20 cellular contexts compared by ENCODE assay signal in the genomic region with DNA sequence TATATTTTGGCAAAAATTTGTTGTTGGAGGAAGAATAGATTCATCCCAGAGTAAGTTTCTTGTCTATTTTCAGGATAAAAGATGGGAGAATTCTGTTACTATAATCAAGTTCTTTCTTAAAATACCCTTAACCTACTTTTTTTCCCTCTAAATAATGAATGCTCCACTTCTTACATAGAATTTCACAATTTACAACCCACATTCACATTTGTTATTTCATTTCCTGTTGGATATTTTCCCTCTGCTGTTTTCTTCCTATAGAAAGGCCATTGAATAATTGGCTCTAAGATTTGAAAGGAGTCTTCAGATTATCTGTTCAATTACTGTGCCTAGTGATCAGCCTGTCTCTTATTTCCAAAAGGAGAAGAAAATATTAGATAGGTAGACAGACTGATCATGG.
DNase-seq lines count a peak whose midpoint lies in the region; FAIRE-seq and TF ChIP-seq lines count a peak whose summit lies in the region.
"Had no signal": no experiment of that assay in that cellular context is flagged by ENCODE, and none has a peak within 500 bp of the region (broad histone marks: within the 10 kb centered on the region; RNA-seq: fewer than 3 reads in every experiment).

No MANE protein-coding gene starts in this region.

- POLR2A ChIA-PET in A673 (lab: Charles Lee; ENCODE audit: low non-redundant PET): no interaction called here

- no peak for TF ChIP-seq CTCF in A673 (conservative IDR thresholded peaks at IDR 0.05; ENCODE audit: low read depth, low read length)
- no peak for TF ChIP-seq CTCF in D721Med (IDR thresholded peaks at IDR 0.05; ENCODE audit: insufficient read depth, missing control alignments)
- TF ChIP-seq CTCF in astrocyte (IDR thresholded peaks at IDR 0.05; ENCODE audit: insufficient read depth, low read depth, low read length): no peak
- no peak for TF ChIP-seq CTCF in fibroblast of mammary gland (conservative IDR thresholded peaks at IDR 0.05; ENCODE audit: control insufficient read depth, insufficient read depth, low read depth, low read length)

- CTCF ChIA-PET in A673 (lab: Charles Lee): interaction anchor here (0.5 kb wide), 1 partner anchor 104 kb away, joined by 4 read pairs; no protein-coding TSS in a partner anchor

- no peak overlapping the region for H3K4me3 Mint-ChIP-seq in astrocyte (ENCODE audit: unreplicated experiment)
- H3K4me3 Mint-ChIP-seq: CD14-positive monocyte had no signal

- BruUV-seq in A673 (replicated peaks; lab: Mats Ljungman, UMichigan): no TSS peak

- no peak overlapping the region for H3K4me2 ChIP-seq in astrocyte (ENCODE audit: low read length)
- H3K4me2 ChIP-seq: A549 had no signal

- no peak overlapping the region for H3K4me3 ChIP-seq in A673 (ENCODE audit: low read depth, low read length, poor library complexity, severe bottlenecking)
- no peak overlapping the region for H3K4me3 ChIP-seq in astrocyte (ENCODE audit: insufficient read depth, low read depth, low read length)
- H3K4me3 ChIP-seq in fibroblast of mammary gland (ENCODE audit: control insufficient read depth, low read depth, low read length): no peak overlapping the region
- H3K4me3 ChIP-seq: A549, Peyer's patch, SJSA1 had no signal

- no peaks in the 10 kb centered on the region for H4K20me1 ChIP-seq in astrocyte (ENCODE audit: insufficient read depth, low read length)

- intact Hi-C loops in A673 (cut with micrococcal nuclease; ENCODE audit: unreplicated experiment): no loop called here

- H3K27me3 Mint-ChIP-seq in astrocyte (ENCODE audit: low read depth, unreplicated experiment): no peaks in the 10 kb centered on the region

- no peaks in the 10 kb centered on the region for H3K9me3 ChIP-seq in A673 (ENCODE audit: low read depth, low read length, poor library complexity, severe bottlenecking)
- H3K9me3 ChIP-seq in astrocyte (ENCODE audit: insufficient read depth, low read depth, low read length): no peaks in the 10 kb centered on the region
- H3K9me3 ChIP-seq: A549, Peyer's patch, SJSA1 had no signal

- H3K4me1 ChIP-seq in A673 (ENCODE audit: insufficient read depth, low read length, poor library complexity, severe bottlenecking) (peaks cover 22% of the 10 kb centered on the region), astrocyte (ENCODE audit: insufficient read depth, low read length) (peaks cover 7% of the 10 kb centered on the region)
- H3K4me1 ChIP-seq: A549, Peyer's patch had no signal

- no peak overlapping the region for H2AFZ ChIP-seq in astrocyte (ENCODE audit: low read depth, low read length)

- H3K9ac ChIP-seq in astrocyte (ENCODE audit: low read length): no peak overlapping the region

- peak; percentile 14 for DNase-seq in A673 (ENCODE audit: low spot score)
- no peak for DNase-seq in D721Med (ENCODE audit: insufficient read length, low spot score)
- DNase-seq in astrocyte (ENCODE audit: low read depth): no peak
- peak; percentile 30 for DNase-seq in fibroblast of mammary gland (ENCODE audit: low read depth)
- no peak for DNase-seq in NCI-H2081 (lab: John Stamatoyannopoulos, UW)
- DNase-seq in activated naive CD4-positive, alpha-beta T cell treated with anti-CD3 and anti-CD28 coated beads, Interleukin-2, amount 50 U/mL, for 16 hours: no peak
- DNase-seq in dedifferentiated amniotic fluid mesenchymal stem cell (ENCODE audit: extremely low spot score): no peak
- DNase-seq: COR-L47; KBM-7; NCI-H187; NCI-H226; NK-92 treated with Interleukin-12 subunit alpha and Interleukin-12 subunit beta, amount 100 ng/mL, for 24 hours; Peyer's patch; SW 1271 had no signal

- H3K27me3 ChIP-seq in A673 (replicated peaks; ENCODE audit: insufficient read depth, low read depth, low read length, poor library complexity) (no peaks in the 10 kb centered on the region), astrocyte (ENCODE audit: insufficient read depth, low read length) (no peaks in the 10 kb centered on the region)
- H3K27me3 ChIP-seq: Peyer's patch, SJSA1 had no signal

- H3K36me3 ChIP-seq in A673 (ENCODE audit: insufficient read depth, low read length, poor library complexity, severe bottlenecking) (no peaks in the 10 kb centered on the region), astrocyte (ENCODE audit: insufficient read depth, low read length) (no peaks in the 10 kb centered on the region)
- H3K36me3 ChIP-seq: Peyer's patch, SJSA1 had no signal

- H3K79me2 ChIP-seq in astrocyte (ENCODE audit: insufficient read depth, low read length): no peaks in the 10 kb centered on the region

- peak overlapping the region; percentile 42 for H3K27ac Mint-ChIP-seq in astrocyte (ENCODE audit: unreplicated experiment)
- H3K27ac Mint-ChIP-seq: CD14-positive monocyte had no signal

- H3K36me3 Mint-ChIP-seq in astrocyte (ENCODE audit: low read depth, unreplicated experiment): peaks cover 4% of the 10 kb centered on the region
- H3K36me3 Mint-ChIP-seq: CD14-positive monocyte had no signal

- H3K27ac ChIP-seq in A673 (ENCODE audit: low read depth, low read length, poor library complexity, severe bottlenecking) (no peak overlapping the region), astrocyte (ENCODE audit: low read depth, low read length) (no peak overlapping the region)
- H3K27ac ChIP-seq: A549, Peyer's patch, SJSA1 had no signal

- FAIRE-seq in D721Med (lab: Jason Lieb, UNC) (peak; percentile 53), astrocyte (lab: Jason Lieb, UNC) (no peak)
- FAIRE-seq: A549, GM12891, GM19239, HepG2 had no signal

- H3K4me1 Mint-ChIP-seq in astrocyte (ENCODE audit: low read depth, unreplicated experiment): peaks cover 43% of the 10 kb centered on the region

- no peaks in the 10 kb centered on the region for H3K9me3 Mint-ChIP-seq in astrocyte (ENCODE audit: unreplicated experiment)
- H3K9me3 Mint-ChIP-seq: CD14-positive monocyte had no signal

Comparison
In these comparisons a context has a peak if more than half of its experiments do, and no peak if none do; other contexts are left out.
1. DNase-seq: peak in A673 (single experiment) and fibroblast of mammary gland (single experiment); none in D721Med (single experiment), astrocyte (single experiment), NCI-H2081 (0 of 2), activated naive CD4-positive, alpha-beta T cell treated with anti-CD3 and anti-CD28 coated beads, Interleukin-2, amount 50 U/mL, for 16 hours (single experiment) and dedifferentiated amniotic fluid mesenchymal stem cell (single experiment).